ENCODE assay signal across 26 cellular contexts in genomic region chr1:3326516-3327388, GRCh38.
"Had no signal": no experiment of that assay in that cellular context is flagged by ENCODE, and none has a peak within 500 bp of the region (broad histone marks: within the 10 kb centered on the region; RNA-seq: fewer than 3 reads in every experiment).

No MANE protein-coding gene starts in this region.

- ATAC-seq: activated CD8-positive, alpha-beta T cell treated with anti-CD3 and anti-CD28 coated beads, Interleukin-2, amount 10 ng/mL, durations not matched to agents 7 days and 5 days; Panc1; T-helper 17 cell; WTC11 had no signal

- H3K27ac Mint-ChIP-seq: activated CD8-positive, alpha-beta T cell treated with anti-CD3 and anti-CD28 coated beads, Interleukin-2, amount 10 ng/mL, durations not matched to agents 7 days and 5 days; activated naive CD8-positive, alpha-beta T cell treated with anti-CD3 and anti-CD28 coated beads, Interleukin-2, amount 10 ng/mL, durations not matched to agents 7 days and 5 days; T-helper 17 cell; WTC11 had no signal

- H3K9me3 ChIP-seq: adrenal gland, breast epithelium had no signal

- H3K4me3 Mint-ChIP-seq: activated CD8-positive, alpha-beta T cell treated with anti-CD3 and anti-CD28 coated beads, Interleukin-2, amount 10 ng/mL, durations not matched to agents 7 days and 5 days; activated naive CD8-positive, alpha-beta T cell treated with anti-CD3 and anti-CD28 coated beads, Interleukin-2, amount 10 ng/mL, durations not matched to agents 7 days and 5 days; T-helper 17 cell; WTC11 had no signal

- H3K4me1 ChIP-seq: adrenal gland, breast epithelium had no signal

- H3K36me3 Mint-ChIP-seq: activated naive CD8-positive, alpha-beta T cell treated with anti-CD3 and anti-CD28 coated beads, Interleukin-2, amount 10 ng/mL, durations not matched to agents 7 days and 5 days; WTC11 had no signal

- H3K27ac ChIP-seq: adrenal gland, breast epithelium had no signal

- H3K36me3 ChIP-seq: adrenal gland, breast epithelium had no signal

- H3K9me3 Mint-ChIP-seq: activated naive CD8-positive, alpha-beta T cell treated with anti-CD3 and anti-CD28 coated beads, Interleukin-2, amount 10 ng/mL, durations not matched to agents 7 days and 5 days; WTC11 had no signal

- DNase-seq: activated CD4-positive, alpha-beta T cell treated with anti-CD3 and anti-CD28 coated beads for 48 hours; activated CD4-positive, alpha-beta T cell treated with anti-CD3 and anti-CD28 coated beads, Interleukin-2, amount 50 U/mL, for 4 hours; activated CD4-positive, CD25-positive, alpha-beta regulatory T cell treated with anti-CD3 and anti-CD28 coated beads, Interleukin-2, amount 50 U/mL, for 72 hours; activated CD8-positive, alpha-beta memory T cell treated with anti-CD3 and anti-CD28 coated beads, Interleukin-2, amount 50 U/mL, for 48 hours; activated CD8-positive, alpha-beta T cell treated with anti-CD3 and anti-CD28 coated beads, Interleukin-2, amount 10 ng/mL, durations not matched to agents 7 days and 5 days; activated naive CD4-positive, alpha-beta T cell treated with anti-CD3 and anti-CD28 coated beads, Interleukin-2, amount 50 U/mL, for 16 hours; activated naive CD8-positive, alpha-beta T cell treated with anti-CD3 and anti-CD28 coated beads, Interleukin-2, amount 10 ng/mL, durations not matched to agents 7 days and 5 days; activated T-cell treated with anti-CD3 and anti-CD28 coated beads, Interleukin-2, amount 50 U/mL, for 1 hour; adrenal gland; anterior cingulate cortex; central memory CD4-positive, alpha-beta T cell; KG1; NCI-H1092; NCI-H1417; NCI-H1930; NCI-H2171 treated with DMSO at 0.1 percent for 48 hours; NCI-H226; NCI-H526; NCI-H82; RPMI8226; SHP77 treated with DMSO at 0.1 percent for 48 hours; T-helper 17 cell; T-helper 9 cell had no signal

- H3K4me1 Mint-ChIP-seq: activated naive CD8-positive, alpha-beta T cell treated with anti-CD3 and anti-CD28 coated beads, Interleukin-2, amount 10 ng/mL, durations not matched to agents 7 days and 5 days; T-helper 17 cell; WTC11 had no signal

- H3K4me3 ChIP-seq: adrenal gland, breast epithelium had no signal

- H3K27me3 Mint-ChIP-seq: activated naive CD8-positive, alpha-beta T cell treated with anti-CD3 and anti-CD28 coated beads, Interleukin-2, amount 10 ng/mL, durations not matched to agents 7 days and 5 days had no signal
